Comparison of ENCODE assay signal across 21 cellular contexts in the genomic region with DNA sequence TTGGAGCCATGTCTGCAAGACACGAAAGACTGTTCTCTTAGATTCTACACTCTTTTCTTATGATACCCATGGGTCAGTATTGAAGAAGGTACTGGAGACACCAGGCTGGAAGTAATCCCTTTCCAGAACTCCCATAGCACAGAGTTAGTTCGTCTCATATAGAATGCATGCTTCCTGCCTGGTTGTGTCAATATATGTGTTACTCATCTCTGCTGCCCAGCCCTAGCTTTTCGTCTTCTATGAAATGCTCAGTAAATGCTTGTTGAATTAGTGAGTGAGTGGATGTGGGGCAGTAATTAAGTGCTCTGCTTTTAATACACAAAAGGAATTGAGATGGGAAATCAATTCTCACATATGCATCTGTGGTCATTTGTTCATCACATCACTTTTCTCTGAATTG. TPM values are rescaled to one million over a fixed set of nuclear protein-coding genes. Genes with fewer than 3 reads are reported as not detected.
"Had no signal": no experiment of that assay in that cellular context is flagged by ENCODE, and none has a peak within 500 bp of the region (broad histone marks: within the 10 kb centered on the region; RNA-seq: fewer than 3 reads in every experiment).

No MANE protein-coding gene starts in this region.

- H2AFZ ChIP-seq: neural progenitor cell had no signal

- H3K4me1 ChIP-seq: left lung, neural progenitor cell, stomach, testis, upper lobe of right lung had no signal

- FAIRE-seq: kidney had no signal

- H3K27ac ChIP-seq: dorsolateral prefrontal cortex, left lung, neural progenitor cell, ovary, stomach, testis, upper lobe of right lung had no signal

- H3K4me3 ChIP-seq: dorsolateral prefrontal cortex, left lung, neural progenitor cell, ovary, stomach, testis, upper lobe of right lung had no signal

- DNase-seq: activated B cell treated with CpG ODN at 0.5 μM for 24 hours; activated CD4-positive, alpha-beta T cell treated with anti-CD3 and anti-CD28 coated beads, Interleukin-2, amount 10 ng/mL, durations not matched to agents 24 days and 14 days; activated CD8-positive, alpha-beta memory T cell treated with anti-CD3 and anti-CD28 coated beads, Interleukin-2, amount 50 U/mL, for 4 hours; activated CD8-positive, alpha-beta T cell treated with anti-CD3 and anti-CD28 coated beads, Interleukin-2, amount 10 ng/mL, durations not matched to agents 7 days and 5 days; activated effector memory CD4-positive, alpha-beta T cell treated with anti-CD3 and anti-CD28 coated beads, Interleukin-2, amount 50 U/mL, for 16 hours; activated T-cell treated with anti-CD3 and anti-CD28 coated beads, Interleukin-2, amount 50 U/mL, for 48 hours; amniotic stem cell; dorsolateral prefrontal cortex; endodermal cell; hippocampal formation; kidney; left lung; naive B cell; ovary; stimulated activated CD4-positive, alpha-beta T cell treated with anti-CD3 and anti-CD28 coated beads, Interleukin-1b, Interleukin-23, amount 100 ng/mL, for 48 hours; stomach; testis; upper lobe of right lung had no signal

- H3K9me3 ChIP-seq: ovary, stomach, testis, upper lobe of right lung had no signal

- H3K4me2 ChIP-seq: neural progenitor cell had no signal

- H3K27me3 ChIP-seq: dorsolateral prefrontal cortex, left lung, neural progenitor cell, ovary, stomach, testis, upper lobe of right lung had no signal

- H3K36me3 ChIP-seq: left lung, neural progenitor cell, ovary, stomach, upper lobe of right lung had no signal

- ATAC-seq: activated CD8-positive, alpha-beta T cell treated with anti-CD3 and anti-CD28 coated beads, Interleukin-2, amount 10 ng/mL, durations not matched to agents 7 days and 5 days; left lung; upper lobe of right lung had no signal

- H3K9ac ChIP-seq: neural progenitor cell had no signal

RNA-seq across cellular contexts. Expression of a gene that starts 32.1 kb away (rescaled TPM):
- total RNA-seq: activated CD8-positive, alpha-beta T cell treated with anti-CD3 and anti-CD28 coated beads, Interleukin-2, amount 10 ng/mL, durations not matched to agents 7 days and 5 days; mononuclear cell; pulmonary artery endothelial cell; stomach had no signal
